ENCODE assay signal across 9 cellular contexts in the genomic region with DNA sequence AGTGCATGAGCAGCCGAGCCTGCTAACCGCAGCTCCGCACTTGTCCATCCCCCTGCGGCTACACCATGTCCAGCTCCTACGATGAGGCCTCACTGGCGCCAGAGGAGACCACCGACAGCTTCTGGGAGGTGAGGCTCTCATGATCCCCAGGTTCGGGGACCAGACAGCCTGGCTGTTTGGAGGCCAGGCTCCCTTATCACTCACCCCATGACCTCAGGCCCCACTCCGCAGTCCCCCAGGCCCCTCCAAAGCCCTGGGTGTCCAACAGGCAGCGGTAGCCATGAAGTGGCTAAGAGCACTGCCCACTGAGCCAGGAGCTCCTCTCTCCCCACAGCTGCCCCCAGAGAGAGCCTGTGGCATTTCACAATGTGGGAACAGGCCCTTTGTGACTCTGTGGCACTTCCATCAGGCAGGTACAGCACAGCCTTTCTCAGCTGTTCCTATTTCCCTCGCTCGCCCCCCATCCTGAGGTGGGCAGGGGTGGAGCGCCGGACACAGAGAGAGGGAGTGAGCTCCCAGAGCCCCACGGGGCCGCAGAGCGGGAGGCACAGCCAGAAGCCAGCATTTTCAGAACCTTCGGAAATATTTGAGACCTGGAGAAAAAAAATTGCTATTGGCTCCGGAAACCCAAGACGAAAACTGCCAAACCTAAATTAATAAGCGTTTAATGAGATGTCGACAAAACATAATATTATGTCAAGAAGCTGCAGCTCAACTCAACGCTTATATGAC. TPM values are rescaled to one million over a fixed set of nuclear protein-coding genes. Genes with fewer than 3 reads are reported as not detected.
DNase-seq lines count a peak whose midpoint lies in the region; ATAC-seq and TF ChIP-seq lines count a peak whose summit lies in the region.
"Had no signal": no experiment of that assay in that cellular context is flagged by ENCODE, and none has a peak within 500 bp of the region (broad histone marks: within the 10 kb centered on the region; RNA-seq: fewer than 3 reads in every experiment).

No MANE protein-coding gene starts in this region.

- no peaks in the 10 kb centered on the region for H3K36me3 ChIP-seq in SU-DHL-6 (ENCODE audit: low read length)

- DNase-seq in EL (peak; percentile 7), right cardiac atrium (peak in 2 of 3 donors; percentile 64 to 71), sciatic nerve (ENCODE audit: low spot score) (no peak), left lobe of liver (ENCODE audit: low spot score) (no peak), lower leg skin (ENCODE audit: low spot score in 2 of 2) (no peak), HEK293T (ENCODE audit: extremely low spot score) (no peak)
- DNase-seq in activated effector memory CD4-positive, alpha-beta T cell treated with Interleukin-2 at 50 U/mL for 16 hours, result no peak

- TF ChIP-seq CTCF in SU-DHL-6 (IDR thresholded peaks at IDR 0.05; ENCODE audit: insufficient read depth, low read length, poor library complexity, severe bottlenecking), result no peak
- TF ChIP-seq CTCF in lower leg skin (IDR thresholded peaks at IDR 0.05), result no peak

- ATAC-seq in right cardiac atrium (peak in 1 of 2 donors; percentile 12), sciatic nerve (peak; percentile 27), left lobe of liver (no peak)

- H2AFZ ChIP-seq in SU-DHL-6 (ENCODE audit: low read depth, low read length, severe bottlenecking), result no peak overlapping the region

- POLR2A ChIA-PET in HEK293T (lab: Yijun Ruan, JAX), result interaction anchor here (1.0 to 1.2 kb wide), 2 partner anchors 9 kb away, joined by 3 to 4 read pairs; no protein-coding TSS in a partner anchor

- no peak for TF ChIP-seq POLR2A in lower leg skin (IDR thresholded peaks at IDR 0.05)

- H3K9me3 ChIP-seq in SU-DHL-6 (ENCODE audit: insufficient read depth, low read length), result no peaks in the 10 kb centered on the region
- no peaks in the 10 kb centered on the region for H3K9me3 ChIP-seq in right cardiac atrium (ENCODE audit: control insufficient read depth, low read length)

- 63% methylated on average over 23 of the region's 23 CpGs for WGBS in right cardiac atrium
- 67% methylated on average over 22 to 23 of the region's 23 CpGs for WGBS in lower leg skin, 2 donors

- H4K20me1 ChIP-seq in SU-DHL-6 (ENCODE audit: low read depth, low read length), result no peaks in the 10 kb centered on the region

- H3K9ac ChIP-seq in SU-DHL-6 (ENCODE audit: low read length), result no peak overlapping the region

- CTCF ChIA-PET in HEK293T (lab: Yijun Ruan, JAX), result interaction anchor here (2.3 kb wide), 1 partner anchor 83 kb away, joined by 8 read pairs; no protein-coding TSS in a partner anchor

- H3F3A ChIP-seq in SU-DHL-6 (ENCODE audit: insufficient read depth), result no peaks in the 10 kb centered on the region

- H3K4me2 ChIP-seq in SU-DHL-6 (ENCODE audit: low read depth, low read length, poor library complexity, severe bottlenecking), result peak overlapping the region; percentile 61

- H3K4me3 ChIP-seq in SU-DHL-6 (ENCODE audit: insufficient read depth, low read length, poor library complexity, severe bottlenecking) (no peak overlapping the region), right cardiac atrium (ENCODE audit: low read length) (no peak overlapping the region), lower leg skin (ENCODE audit: low read depth, poor library complexity, severe bottlenecking) (no peak overlapping the region)

- intact Hi-C loops in right cardiac atrium (cut with DNase I), result loop anchor here in 1 of 4 donors (5.0 kb wide), 1 partner anchor 81 kb away; no protein-coding TSS in a partner anchor
- intact Hi-C loops in sciatic nerve (cut with DNase I), result loop anchor here (5.0 kb wide), 1 partner anchor 76 kb away; no protein-coding TSS in a partner anchor
- intact Hi-C loops in lower leg skin (cut with DNase I; ENCODE audit: low total_unique reads), result no loop called here

- H3K27ac ChIP-seq in SU-DHL-6 (ENCODE audit: low read depth, low read length) (no peak overlapping the region), right cardiac atrium (ENCODE audit: low read length) (no peak overlapping the region)

- H3K27me3 ChIP-seq in SU-DHL-6 (ENCODE audit: low read length) (no peaks in the 10 kb centered on the region), right cardiac atrium (ENCODE audit: control insufficient read depth, insufficient read depth) (no peaks in the 10 kb centered on the region)

- H3K4me1 ChIP-seq in right cardiac atrium (ENCODE audit: control insufficient read depth, insufficient read depth, low read length), result no peaks in the 10 kb centered on the region

- no peaks in the 10 kb centered on the region for H3K79me2 ChIP-seq in SU-DHL-6 (ENCODE audit: insufficient read depth, low read length)

- no peaks in the 10 kb centered on the region for H3K9me2 ChIP-seq in SU-DHL-6 (replicated peaks; ENCODE audit: insufficient read depth, low read length)

TF ChIP-seq in HEK293T, 16 proteins besides CTCF, POLR2A, EP300 and RAD21:
- no peak for TF ChIP-seq ARNT (IDR thresholded peaks at IDR 0.05)
- no peak for TF ChIP-seq NFRKB (IDR thresholded peaks at IDR 0.05)
- TF ChIP-seq SP1 (IDR thresholded peaks at IDR 0.05), result no peak
- TF ChIP-seq ELF4 (IDR thresholded peaks at IDR 0.05), result no peak
- TF ChIP-seq L3MBTL2 (conservative IDR thresholded peaks at IDR 0.05), result no peak
- TF ChIP-seq PKNOX1 (IDR thresholded peaks at IDR 0.05), result no peak
- TF ChIP-seq CTBP1 (IDR thresholded peaks at IDR 0.05; ENCODE audit: borderline replicate concordance), result no peak
- TF ChIP-seq HDGF (IDR thresholded peaks at IDR 0.05; ENCODE audit: borderline replicate concordance), result no peak

RNA-seq across cellular contexts. Expression of gene SPDEF, which starts 29.7 kb away (rescaled TPM):
- under 1 TPM in 2 of 4 donors, not detected in 2; 0.11 to 0.17 TPM for total RNA-seq in right cardiac atrium
- 0.14 TPM for polyA plus RNA-seq in right cardiac atrium
- not detected for total RNA-seq in sciatic nerve
- 0.15 TPM for total RNA-seq in left lobe of liver
- total RNA-seq in lower leg skin, result 10 to 100 TPM in 3 of 4 donors, 1 to 10 TPM in 1; 9.1 to 47.9 (median 28.7) TPM
- total RNA-seq: activated CD4-positive, alpha-beta T cell treated with anti-CD3 and anti-CD28 coated beads, Interleukin-2, amount 10 ng/mL, durations not matched to agents 24 days and 14 days had no signal

Comparison
In these comparisons a context has a peak if more than half of its experiments do, and no peak if none do; other contexts are left out.
1. DNase-seq: peak in EL (single experiment) and right cardiac atrium (2 of 3); none in sciatic nerve (single experiment), left lobe of liver (single experiment), activated effector memory CD4-positive, alpha-beta T cell treated with Interleukin-2 at 50 U/mL for 16 hours (single experiment), lower leg skin (0 of 2) and HEK293T (single experiment).